In genomic region chr15:54089776-54090175, GRCh38 we compare ENCODE assay signal across 10 cellular contexts.
"Had no signal": no experiment of that assay in that cellular context is flagged by ENCODE, and none has a peak within 500 bp of the region (broad histone marks: within the 10 kb centered on the region; RNA-seq: fewer than 3 reads in every experiment).

No MANE protein-coding gene starts in this region.

- H3K4me3 ChIP-seq: GM23248, HAP-1, K562 had no signal

- H3K36me3 ChIP-seq: HAP-1 had no signal

- H3K9me3 ChIP-seq: HAP-1 had no signal

- H3K9ac ChIP-seq: GM23248 had no signal

- H3K4me3 Mint-ChIP-seq: HFFc6 had no signal

- DNase-seq: GM23248, GOT3, H7, HFFc6, IMR-90, KG1 had no signal

- H3K4me1 ChIP-seq: HAP-1 had no signal

- H3K27ac ChIP-seq: GM23248 had no signal

- H3K27ac Mint-ChIP-seq: HFFc6 had no signal

- FAIRE-seq: HTR-8/SVneo, K562 had no signal

- ATAC-seq: HCT116, K562 had no signal

- H2AFZ ChIP-seq: GM23248 had no signal
